Comparison of ENCODE assay signal across 12 cellular contexts in the genomic region with DNA sequence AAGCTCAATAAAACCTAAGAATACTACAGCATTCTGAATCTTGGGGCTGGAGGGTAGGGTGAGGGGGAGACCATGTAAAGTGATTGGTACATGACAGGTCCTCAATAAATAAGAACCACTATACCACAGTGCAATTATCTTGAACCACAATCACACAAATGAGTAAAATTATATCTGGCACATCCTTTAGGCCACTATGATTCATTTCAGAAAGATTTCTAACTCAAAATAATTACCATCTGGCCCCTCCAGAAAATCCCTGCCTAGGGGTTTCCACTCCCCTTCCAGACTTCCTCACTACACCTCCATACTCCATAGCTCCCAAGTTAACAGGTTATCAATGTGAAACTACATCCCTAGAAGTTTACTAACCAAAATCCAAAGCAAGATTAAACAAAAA. TPM values are rescaled to one million over a fixed set of nuclear protein-coding genes. Genes with fewer than 3 reads are reported as not detected.
DNase-seq lines count a peak whose midpoint lies in the region; ATAC-seq, FAIRE-seq and TF ChIP-seq lines count a peak whose summit lies in the region.
"Had no signal": no experiment of that assay in that cellular context is flagged by ENCODE, and none has a peak within 500 bp of the region (broad histone marks: within the 10 kb centered on the region; RNA-seq: fewer than 3 reads in every experiment).

No MANE protein-coding gene starts in this region.

- peaks cover 67% of the 10 kb centered on the region for H4K20me1 ChIP-seq in GM23248 (ENCODE audit: insufficient read depth)

- no peak overlapping the region for H3K4me3 ChIP-seq in GM23248
- H3K4me3 ChIP-seq: heart left ventricle had no signal

- no peaks in the 10 kb centered on the region for H3K27me3 Mint-ChIP-seq in T-helper 17 cell
- no peaks in the 10 kb centered on the region for H3K27me3 Mint-ChIP-seq in nephron progenitor cell (ENCODE audit: low read depth, poor library complexity)
- no peaks in the 10 kb centered on the region for H3K27me3 Mint-ChIP-seq in Calu3 (ENCODE audit: unreplicated experiment)
- H3K27me3 Mint-ChIP-seq: dendritic cell treated with granulocyte-macrophage colony-stimulating factor and Interleukin-4, amounts not matched to agents 40 ng/mL and 50 ng/mL, for 4 days had no signal

- H3K4me1 ChIP-seq in GM23248 (ENCODE audit: insufficient read depth): peaks cover 18% of the 10 kb centered on the region

- H3K4me2 ChIP-seq in GM23248 (ENCODE audit: unreplicated experiment): peak overlapping the region; percentile 48

- intact Hi-C loops in Calu3 (cut with micrococcal nuclease; ENCODE audit: unreplicated experiment): no loop called here

- peak overlapping the region; percentile 87 for H3K27ac Mint-ChIP-seq in T-helper 17 cell
- peak overlapping the region; percentile 14 for H3K27ac Mint-ChIP-seq in nephron progenitor cell
- no peak overlapping the region for H3K27ac Mint-ChIP-seq in Calu3 (ENCODE audit: unreplicated experiment)
- H3K27ac Mint-ChIP-seq: dendritic cell treated with granulocyte-macrophage colony-stimulating factor and Interleukin-4, amounts not matched to agents 40 ng/mL and 50 ng/mL, for 4 days had no signal

- H3F3A ChIP-seq in GM23248 (ENCODE audit: insufficient read depth): peaks cover 19% of the 10 kb centered on the region

- H3K36me3 Mint-ChIP-seq in T-helper 17 cell (ENCODE audit: low read depth) (no peaks in the 10 kb centered on the region), nephron progenitor cell (ENCODE audit: low read depth) (peaks cover 78% of the 10 kb centered on the region), Calu3 (ENCODE audit: insufficient read depth, unreplicated experiment) (peaks cover 19% of the 10 kb centered on the region)

- TF ChIP-seq CTCF in nephron progenitor cell (IDR thresholded peaks at IDR 0.05) (no peak), Calu3 (IDR thresholded peaks at IDR 0.05; ENCODE audit: unreplicated experiment) (no peak)

- H3K27me3 ChIP-seq in GM23248 (replicated peaks; ENCODE audit: insufficient read depth): no peaks in the 10 kb centered on the region
- H3K27me3 ChIP-seq: heart left ventricle had no signal

- peak; percentile 32 for ATAC-seq in T-helper 17 cell
- ATAC-seq: heart left ventricle had no signal

- H3K4me1 Mint-ChIP-seq in T-helper 17 cell (peaks cover 44% of the 10 kb centered on the region), nephron progenitor cell (peaks cover 7% of the 10 kb centered on the region), Calu3 (ENCODE audit: low read depth, unreplicated experiment) (peaks cover 30% of the 10 kb centered on the region)

- H3K9me2 ChIP-seq in GM23248 (ENCODE audit: insufficient read depth): no peaks in the 10 kb centered on the region

- CTCF ChIA-PET in Calu3 (lab: Charles Lee): interaction anchor here (0.7 to 1.1 kb wide), 2 partner anchors 10 to 40 kb away, joined by 3 read pairs; no protein-coding TSS in a partner anchor

- no peak overlapping the region for H2AFZ ChIP-seq in GM23248

- in situ Hi-C loops in GM23248 (cut with MboI): no loop called here

- peaks cover 28% of the 10 kb centered on the region for H3K36me3 ChIP-seq in GM23248 (ENCODE audit: low read depth)

- no peaks in the 10 kb centered on the region for H3K9me3 ChIP-seq in GM23248 (ENCODE audit: low read depth)
- H3K9me3 ChIP-seq in T-helper 17 cell (ENCODE audit: control insufficient read depth, low read length, poor library complexity, severe bottlenecking): no peaks in the 10 kb centered on the region
- H3K9me3 ChIP-seq: heart left ventricle had no signal

- no peak overlapping the region for H3K27ac ChIP-seq in GM23248
- H3K27ac ChIP-seq: heart left ventricle had no signal

- no peak overlapping the region for H3K9ac ChIP-seq in GM23248

- H3K9me3 Mint-ChIP-seq in nephron progenitor cell (peaks cover 8% of the 10 kb centered on the region), Calu3 (ENCODE audit: low read depth, unreplicated experiment) (no peaks in the 10 kb centered on the region)
- H3K9me3 Mint-ChIP-seq: dendritic cell treated with granulocyte-macrophage colony-stimulating factor and Interleukin-4, amounts not matched to agents 40 ng/mL and 50 ng/mL, for 4 days had no signal

- DNase-seq in ELR (ENCODE audit: low read depth) (peak; percentile 55), GM23248 (no peak), T-helper 17 cell (no peak), nephron progenitor cell (no peak), DMS53 treated with DMSO at 0.1 percent for 48 hours (lab: John Stamatoyannopoulos, UW; ENCODE audit: unreplicated experiment) (no peak), HTR-8/SVneo (ENCODE audit: insufficient read length, low spot score) (no peak), Calu3 (no peak)
- DNase-seq: DMS79 treated with DMSO at 0.1 percent for 48 hours; heart left ventricle; NCI-H774; stimulated activated naive CD4-positive, alpha-beta T cell had no signal

- peaks cover 100% of the 10 kb centered on the region for H3K79me2 ChIP-seq in GM23248 (ENCODE audit: insufficient read depth)

- no peak for FAIRE-seq in HTR-8/SVneo (lab: Jason Lieb, UNC)

- H3K4me3 Mint-ChIP-seq in T-helper 17 cell (no peak overlapping the region), nephron progenitor cell (no peak overlapping the region), Calu3 (ENCODE audit: low read depth, unreplicated experiment) (no peak overlapping the region)
- H3K4me3 Mint-ChIP-seq: dendritic cell treated with granulocyte-macrophage colony-stimulating factor and Interleukin-4, amounts not matched to agents 40 ng/mL and 50 ng/mL, for 4 days had no signal

- BruUV-seq in Calu3 (replicated peaks; lab: Mats Ljungman, UMichigan): no TSS peak

RNA-seq across cellular contexts. Expression of gene AKIRIN2, which starts 19.7 kb away (rescaled TPM):
- 21.4 and 24.9 TPM in 2 replicates for total RNA-seq in GM23248 (2014; rRNA removed; shearing (Covaris generic))
- 60.6 and 66.2 TPM in 2 replicates for polyA plus RNA-seq in GM23248 (2016; fragmentation: Nextera tagmentation; extraction: Ambion mirVana)
- total RNA-seq in T-helper 17 cell (100 to 1,000 TPM; 114 to 128 TPM), Calu3 (2022) (44.7 and 46.1 TPM in 2 replicates)
